18 cellular contexts compared by ENCODE assay signal in the genomic region with DNA sequence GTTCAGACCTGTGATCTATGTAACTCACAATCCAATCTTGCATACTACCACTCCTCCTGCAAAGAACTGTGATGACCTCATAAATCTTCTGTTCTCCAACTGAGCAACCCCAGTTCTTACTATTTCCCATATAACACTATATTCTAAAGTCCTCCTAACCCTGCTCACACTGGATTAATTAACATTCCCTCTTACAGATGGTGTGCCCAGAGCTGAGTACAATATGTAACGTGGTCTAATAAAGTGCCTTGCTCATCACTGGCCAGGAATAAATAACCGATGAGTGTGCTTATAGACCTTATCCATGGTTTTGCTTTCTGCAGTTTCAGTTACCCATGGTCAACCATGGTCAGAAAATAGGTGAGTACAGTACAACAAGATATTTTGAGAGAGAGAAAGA. TPM values are rescaled to one million over a fixed set of nuclear protein-coding genes. Genes with fewer than 3 reads are reported as not detected.
DNase-seq lines count a peak whose midpoint lies in the region; ATAC-seq and TF ChIP-seq lines count a peak whose summit lies in the region.
"Had no signal": no experiment of that assay in that cellular context is flagged by ENCODE, and none has a peak within 500 bp of the region (broad histone marks: within the 10 kb centered on the region; RNA-seq: fewer than 3 reads in every experiment).

No MANE protein-coding gene starts in this region.

- H3K4me3 ChIP-seq in GM23248: no peak overlapping the region
- H3K4me3 ChIP-seq: A549, K562 had no signal

- WGBS in GM23248 (ENCODE audit: low coverage in 1 of 2, low lambda C conversion rate in 2 of 2, missing lambda C conversion rate in 2 of 2), 2 experiments: 48 to 54% methylated on average over 2 of the region's 2 CpGs

- H3K36me3 ChIP-seq in GM23248 (ENCODE audit: low read depth): no peaks in the 10 kb centered on the region

- no peak for ATAC-seq in HG02642 (IDR thresholded peaks at IDR 0.05; ENCODE audit: poor library complexity, unreplicated experiment)
- ATAC-seq: A549, K562 had no signal

- peaks cover 67% of the 10 kb centered on the region for H3K4me1 Mint-ChIP-seq in endothelial cell (ENCODE audit: unreplicated experiment)

- H3K27ac ChIP-seq in GM23248: no peak overlapping the region
- H3K27ac ChIP-seq: A549, HL-60 had no signal

- H3K36me3 Mint-ChIP-seq in endothelial cell (ENCODE audit: low read depth, unreplicated experiment): peaks cover 29% of the 10 kb centered on the region

- H2AFZ ChIP-seq in GM23248: no peak overlapping the region

- H3K27ac Mint-ChIP-seq in endothelial cell (ENCODE audit: unreplicated experiment): peak overlapping the region; percentile 62
- H3K27ac Mint-ChIP-seq: B cell; CD4-positive, alpha-beta T cell; H9 had no signal

- H3K9me2 ChIP-seq in GM23248 (ENCODE audit: insufficient read depth): no peaks in the 10 kb centered on the region

- no peaks in the 10 kb centered on the region for H3K79me2 ChIP-seq in GM23248 (ENCODE audit: insufficient read depth)

- peaks cover 11% of the 10 kb centered on the region for H3K27me3 Mint-ChIP-seq in endothelial cell (ENCODE audit: unreplicated experiment)
- H3K27me3 Mint-ChIP-seq: B cell; CD4-positive, alpha-beta T cell had no signal

- no peaks in the 10 kb centered on the region for H4K20me1 ChIP-seq in GM23248 (ENCODE audit: insufficient read depth)

- H3K4me1 ChIP-seq in GM23248 (ENCODE audit: insufficient read depth): peaks cover 5% of the 10 kb centered on the region
- H3K4me1 ChIP-seq: A549 had no signal

- H3K4me3 Mint-ChIP-seq in endothelial cell (ENCODE audit: unreplicated experiment): peak overlapping the region; percentile 5
- H3K4me3 Mint-ChIP-seq: B cell; CD4-positive, alpha-beta T cell; H9 had no signal

- in situ Hi-C loops in GM23248 (cut with MboI): loop anchor here (25.0 kb wide), 1 partner anchor 941 kb away; no protein-coding TSS in a partner anchor

- no peak overlapping the region for H3K9ac ChIP-seq in GM23248

- DNase-seq in EH (ENCODE audit: low read depth) (peak; percentile 44), GM23248 (peak; percentile 13), endothelial cell (ENCODE audit: low spot score) (no peak), activated gamma-delta T cell (lab: John Stamatoyannopoulos, UW) (no peak), AG08396 (ENCODE audit: low spot score) (no peak), NCI-H128 (lab: John Stamatoyannopoulos, UW; ENCODE audit: unreplicated experiment) (no peak)
- DNase-seq: CD4-positive, alpha-beta T cell; DMS153; DMS79 treated with DMSO at 0.1 percent for 48 hours; GF-D8; GOT3; H9; Karpas-422 had no signal

- H3F3A ChIP-seq in GM23248 (ENCODE audit: insufficient read depth): peaks cover 7% of the 10 kb centered on the region; the same call in 1 of the 2 replicates

- no peak for TF ChIP-seq CTCF in endothelial cell (IDR thresholded peaks at IDR 0.05; ENCODE audit: unreplicated experiment)

- H3K9me3 Mint-ChIP-seq in endothelial cell (ENCODE audit: unreplicated experiment): peaks cover 8% of the 10 kb centered on the region
- H3K9me3 Mint-ChIP-seq: CD4-positive, alpha-beta T cell had no signal

- H3K4me2 ChIP-seq in GM23248 (ENCODE audit: unreplicated experiment): no peak overlapping the region
- H3K4me2 ChIP-seq: A549 had no signal

- no peaks in the 10 kb centered on the region for H3K9me3 ChIP-seq in GM23248 (ENCODE audit: low read depth)
- H3K9me3 ChIP-seq: A549 had no signal

- H3K27me3 ChIP-seq in GM23248 (replicated peaks; ENCODE audit: insufficient read depth): no peaks in the 10 kb centered on the region

RNA-seq across cellular contexts. Expression of gene PRCP, which starts 28.6 kb away (rescaled TPM):
- total RNA-seq in GM23248 (2014; rRNA removed; shearing (Covaris generic)): 66.3 and 84.1 TPM in 2 replicates
- 85.7 and 90.1 TPM in 2 replicates for polyA plus RNA-seq in GM23248 (2016; fragmentation: Nextera tagmentation; extraction: Ambion mirVana)
- total RNA-seq in endothelial cell (ENCODE audit: unreplicated experiment): 445 TPM

RNA-seq across cellular contexts. Expression of gene DDIAS, which starts 29.9 kb away (rescaled TPM):
- total RNA-seq in GM23248 (2014; rRNA removed; shearing (Covaris generic)): 5.4 and 7.6 TPM in 2 replicates
- polyA plus RNA-seq in GM23248 (2016; fragmentation: Nextera tagmentation; extraction: Ambion mirVana): 4.5 and 5.0 TPM in 2 replicates
- 11.2 TPM for total RNA-seq in endothelial cell (ENCODE audit: unreplicated experiment)

Comparison
In these comparisons a context has a peak if more than half of its experiments do, and no peak if none do; other contexts are left out.
1. DNase-seq: peak in EH (single experiment) and GM23248 (single experiment); none in endothelial cell (single experiment), activated gamma-delta T cell (single experiment), AG08396 (single experiment) and NCI-H128 (single experiment).